9 cellular contexts compared by ENCODE assay signal in genomic region chr2:197254776-197255521, GRCh38. TPM values are rescaled to one million over a fixed set of nuclear protein-coding genes. Genes with fewer than 3 reads are reported as not detected.
DNase-seq lines count a peak whose midpoint lies in the region; ATAC-seq and TF ChIP-seq lines count a peak whose summit lies in the region.
"Had no signal": no experiment of that assay in that cellular context is flagged by ENCODE, and none has a peak within 500 bp of the region (broad histone marks: within the 10 kb centered on the region; RNA-seq: fewer than 3 reads in every experiment).

No MANE protein-coding gene starts in this region.

- no peaks in the 10 kb centered on the region for H3K9me3 ChIP-seq in thymus (ENCODE audit: control insufficient read depth)
- no peaks in the 10 kb centered on the region for H3K9me3 ChIP-seq in psoas muscle

- H3K4me1 ChIP-seq in thymus (ENCODE audit: control insufficient read depth, insufficient read depth, low read length) = peaks cover 17% of the 10 kb centered on the region
- no peaks in the 10 kb centered on the region for H3K4me1 ChIP-seq in psoas muscle

- H3K4me3 Mint-ChIP-seq in dendritic cell treated with granulocyte-macrophage colony-stimulating factor and Interleukin-4, amounts not matched to agents 40 ng/mL and 50 ng/mL, for 4 days = no peak overlapping the region

- H3K9me3 Mint-ChIP-seq in dendritic cell treated with granulocyte-macrophage colony-stimulating factor and Interleukin-4, amounts not matched to agents 40 ng/mL and 50 ng/mL, for 4 days = no peaks in the 10 kb centered on the region
- H3K9me3 Mint-ChIP-seq: neural crest cell had no signal

- H3K27me3 ChIP-seq in thymus (ENCODE audit: control insufficient read depth, insufficient read depth) (no peaks in the 10 kb centered on the region), psoas muscle (ENCODE audit: insufficient read depth in 3 of 3, low read length in 2 of 3) (no peaks in the 10 kb centered on the region)

- no peaks in the 10 kb centered on the region for H3K27me3 Mint-ChIP-seq in dendritic cell treated with granulocyte-macrophage colony-stimulating factor and Interleukin-4, amounts not matched to agents 40 ng/mL and 50 ng/mL, for 4 days

- intact Hi-C loops in dendritic cell treated with granulocyte-macrophage colony-stimulating factor and Interleukin-4, amounts not matched to agents 40 ng/mL and 50 ng/mL, for 4 days (cut with micrococcal nuclease) = loop anchor here (5.0 kb wide), 1 partner anchor 52 kb away; no protein-coding TSS in a partner anchor
- intact Hi-C loops in psoas muscle (cut with DNase I) = no loop called here

- DNase-seq in AG20443 (ENCODE audit: low spot score) = peak; percentile 25
- DNase-seq in psoas muscle = no peak
- DNase-seq in stimulated activated CD4-positive, alpha-beta T cell treated with anti-CD3 and anti-CD28 coated beads, Interleukin-1b, Interleukin-23, amount 100 ng/mL, for 48 hours = no peak
- DNase-seq in SKM-1 (lab: John Stamatoyannopoulos, UW; ENCODE audit: unreplicated experiment) = no peak

- H3K27ac ChIP-seq in thymus (ENCODE audit: low read depth) = peak overlapping the region; percentile 89
- no peak overlapping the region for H3K27ac ChIP-seq in psoas muscle

- H3K4me3 ChIP-seq in thymus (ENCODE audit: low read length) = no peak overlapping the region
- no peak overlapping the region for H3K4me3 ChIP-seq in psoas muscle

- H3K36me3 ChIP-seq in thymus (ENCODE audit: control insufficient read depth, insufficient read depth) (no peaks in the 10 kb centered on the region), psoas muscle (ENCODE audit: insufficient read depth in 1 of 2, low read depth in 1 of 2) (no peaks in the 10 kb centered on the region)

- ATAC-seq in GM19351 (IDR thresholded peaks at IDR 0.05; ENCODE audit: unreplicated experiment) (peak; percentile 28), HG03354 (IDR thresholded peaks at IDR 0.05; ENCODE audit: poor library complexity, severe bottlenecking, unreplicated experiment) (peak; percentile 40), psoas muscle (no peak)

- H3K36me3 Mint-ChIP-seq in dendritic cell treated with granulocyte-macrophage colony-stimulating factor and Interleukin-4, amounts not matched to agents 40 ng/mL and 50 ng/mL, for 4 days (ENCODE audit: low read depth) = peaks cover 16% of the 10 kb centered on the region

- peak overlapping the region; percentile 79 for H3K27ac Mint-ChIP-seq in dendritic cell treated with granulocyte-macrophage colony-stimulating factor and Interleukin-4, amounts not matched to agents 40 ng/mL and 50 ng/mL, for 4 days

- peaks cover 69% of the 10 kb centered on the region for H3K4me1 Mint-ChIP-seq in dendritic cell treated with granulocyte-macrophage colony-stimulating factor and Interleukin-4, amounts not matched to agents 40 ng/mL and 50 ng/mL, for 4 days (ENCODE audit: low read depth)

- no peak for TF ChIP-seq CTCF in psoas muscle (IDR thresholded peaks at IDR 0.05)

- WGBS in thymus = 73% methylated on average over 5 of the region's 5 CpGs
- 79 to 91% (median 85%) methylated on average over 5 of the region's 5 CpGs for WGBS in psoas muscle, 3 donors

RNA-seq across cellular contexts. Expression of gene ANKRD44, which starts 55.6 kb away (rescaled TPM):
- polyA plus RNA-seq in thymus (25.2 TPM), psoas muscle (under 1 TPM; 0.35 to 0.93 (median 0.40) TPM)
- total RNA-seq in psoas muscle = 1 to 10 TPM; 1.7 to 9.3 (median 8.5) TPM

Comparison
In these comparisons a context has a peak if more than half of its experiments do, and no peak if none do; other contexts are left out.
1. ATAC-seq: peak in GM19351 (single experiment) and HG03354 (single experiment); none in psoas muscle (0 of 4).
2. RNA of gene ANKRD44, which starts 55.6 kb away (polyA plus RNA-seq): 25.2 TPM in thymus (single experiment); 0.35 to 0.93 TPM in psoas muscle; every median in the first group is over 10 times any median in the second.